In genomic region chr6:362231-362923, GRCh38 we compare ENCODE assay signal across 23 cellular contexts. TPM values are rescaled to one million over a fixed set of nuclear protein-coding genes. Genes with fewer than 3 reads are reported as not detected.
"Had no signal": no experiment of that assay in that cellular context is flagged by ENCODE, and none has a peak within 500 bp of the region (broad histone marks: within the 10 kb centered on the region; RNA-seq: fewer than 3 reads in every experiment).

No MANE protein-coding gene starts in this region.

- H3K9me2 ChIP-seq: SK-N-SH had no signal

- H3K4me3 ChIP-seq: K562, PC-9, Peyer's patch had no signal

- H3K27me3 ChIP-seq: Peyer's patch had no signal

- H3K9me3 ChIP-seq: SK-N-SH had no signal

- H3K9ac ChIP-seq: KMS-11, SK-N-SH had no signal

- H3K4me3 Mint-ChIP-seq: IgD-negative memory B cell had no signal

- H2AFZ ChIP-seq: PC-9 had no signal

- H3K36me3 ChIP-seq: Peyer's patch had no signal

- H3K4me2 ChIP-seq: KMS-11, PC-9, SK-N-SH had no signal

- H3K4me1 ChIP-seq: Peyer's patch had no signal

- H3K27ac ChIP-seq: KMS-11, PC-9, Peyer's patch had no signal

- DNase-seq: Kasumi-1, MM.1S, NCI-H1092 treated with DMSO at 0.1 percent for 48 hours, NCI-H1436, NCI-H187, NCI-H2029, NCI-H2081 treated with DMSO at 0.1 percent for 48 hours, NCI-H2171, NCI-H226, NCI-H446, NCI-H510A, NCI-H524 treated with DMSO at 0.1 percent for 48 hours, NCI-H69, NCI-H774, OCI-M1, PC-9, Peyer's patch, SHP77, SK-N-SH, SW 1271 had no signal

RNA-seq across cellular contexts. Expression of gene IRF4, which starts 29.2 kb away (rescaled TPM):
- total RNA-seq: PC-9 had no signal
- polyA plus RNA-seq: SK-N-SH had no signal
